Comparison of ENCODE assay signal across 1 cellular context in the genomic region with DNA sequence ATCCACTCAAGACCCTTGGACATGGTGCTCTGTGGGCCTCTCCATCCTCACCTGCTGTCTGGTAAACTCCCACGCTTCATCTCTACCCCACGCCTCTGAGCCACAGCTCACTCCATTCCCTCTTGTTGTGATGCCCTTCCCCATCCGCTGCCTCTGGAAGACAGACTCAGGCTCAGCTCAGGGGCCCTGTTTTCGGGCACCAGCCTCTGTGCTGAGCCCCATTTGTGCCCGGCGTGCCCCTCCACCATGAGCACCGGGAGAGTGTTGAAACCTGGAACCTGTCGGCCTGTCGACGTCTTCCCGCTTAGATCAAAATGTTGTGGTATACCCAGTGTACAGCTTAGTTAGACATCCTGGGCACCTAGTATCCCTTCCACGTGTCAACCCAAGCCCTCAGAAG.
TF ChIP-seq lines count a peak whose summit lies in the region.

No MANE protein-coding gene starts in this region.

TF ChIP-seq in SK-N-SH, 30 proteins besides CTCF, POLR2A, EP300 and RAD21:
- TF ChIP-seq, protein P1, sequence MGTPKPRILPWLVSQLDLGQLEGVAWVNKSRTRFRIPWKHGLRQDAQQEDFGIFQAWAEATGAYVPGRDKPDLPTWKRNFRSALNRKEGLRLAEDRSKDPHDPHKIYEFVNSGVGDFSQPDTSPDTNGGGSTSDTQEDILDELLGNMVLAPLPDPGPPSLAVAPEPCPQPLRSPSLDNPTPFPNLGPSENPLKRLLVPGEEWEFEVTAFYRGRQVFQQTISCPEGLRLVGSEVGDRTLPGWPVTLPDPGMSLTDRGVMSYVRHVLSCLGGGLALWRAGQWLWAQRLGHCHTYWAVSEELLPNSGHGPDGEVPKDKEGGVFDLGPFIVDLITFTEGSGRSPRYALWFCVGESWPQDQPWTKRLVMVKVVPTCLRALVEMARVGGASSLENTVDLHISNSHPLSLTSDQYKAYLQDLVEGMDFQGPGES (IDR thresholded peaks at IDR 0.05; ENCODE audit: low read depth, low read length) = no peak
- TF ChIP-seq, protein P2, sequence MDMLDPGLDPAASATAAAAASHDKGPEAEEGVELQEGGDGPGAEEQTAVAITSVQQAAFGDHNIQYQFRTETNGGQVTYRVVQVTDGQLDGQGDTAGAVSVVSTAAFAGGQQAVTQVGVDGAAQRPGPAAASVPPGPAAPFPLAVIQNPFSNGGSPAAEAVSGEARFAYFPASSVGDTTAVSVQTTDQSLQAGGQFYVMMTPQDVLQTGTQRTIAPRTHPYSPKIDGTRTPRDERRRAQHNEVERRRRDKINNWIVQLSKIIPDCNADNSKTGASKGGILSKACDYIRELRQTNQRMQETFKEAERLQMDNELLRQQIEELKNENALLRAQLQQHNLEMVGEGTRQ (IDR thresholded peaks at IDR 0.05; ENCODE audit: borderline replicate concordance, low read depth, low read length) = no peak
- TF ChIP-seq, protein P3, sequence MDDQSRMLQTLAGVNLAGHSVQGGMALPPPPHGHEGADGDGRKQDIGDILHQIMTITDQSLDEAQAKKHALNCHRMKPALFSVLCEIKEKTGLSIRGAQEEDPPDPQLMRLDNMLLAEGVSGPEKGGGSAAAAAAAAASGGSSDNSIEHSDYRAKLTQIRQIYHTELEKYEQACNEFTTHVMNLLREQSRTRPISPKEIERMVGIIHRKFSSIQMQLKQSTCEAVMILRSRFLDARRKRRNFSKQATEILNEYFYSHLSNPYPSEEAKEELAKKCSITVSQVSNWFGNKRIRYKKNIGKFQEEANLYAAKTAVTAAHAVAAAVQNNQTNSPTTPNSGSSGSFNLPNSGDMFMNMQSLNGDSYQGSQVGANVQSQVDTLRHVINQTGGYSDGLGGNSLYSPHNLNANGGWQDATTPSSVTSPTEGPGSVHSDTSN (IDR thresholded peaks at IDR 0.05) = no peak
- no peak for TF ChIP-seq TAF1 (IDR thresholded peaks at IDR 0.05; ENCODE audit: borderline replicate concordance, low read depth, low read length)
- TF ChIP-seq POLR2AphosphoS5 (IDR thresholded peaks at IDR 0.05; ENCODE audit: low read depth, low read length) = no peak
- TF ChIP-seq RFX5 (IDR thresholded peaks at IDR 0.05; ENCODE audit: low read length) = no peak
- TF ChIP-seq, protein P4, sequence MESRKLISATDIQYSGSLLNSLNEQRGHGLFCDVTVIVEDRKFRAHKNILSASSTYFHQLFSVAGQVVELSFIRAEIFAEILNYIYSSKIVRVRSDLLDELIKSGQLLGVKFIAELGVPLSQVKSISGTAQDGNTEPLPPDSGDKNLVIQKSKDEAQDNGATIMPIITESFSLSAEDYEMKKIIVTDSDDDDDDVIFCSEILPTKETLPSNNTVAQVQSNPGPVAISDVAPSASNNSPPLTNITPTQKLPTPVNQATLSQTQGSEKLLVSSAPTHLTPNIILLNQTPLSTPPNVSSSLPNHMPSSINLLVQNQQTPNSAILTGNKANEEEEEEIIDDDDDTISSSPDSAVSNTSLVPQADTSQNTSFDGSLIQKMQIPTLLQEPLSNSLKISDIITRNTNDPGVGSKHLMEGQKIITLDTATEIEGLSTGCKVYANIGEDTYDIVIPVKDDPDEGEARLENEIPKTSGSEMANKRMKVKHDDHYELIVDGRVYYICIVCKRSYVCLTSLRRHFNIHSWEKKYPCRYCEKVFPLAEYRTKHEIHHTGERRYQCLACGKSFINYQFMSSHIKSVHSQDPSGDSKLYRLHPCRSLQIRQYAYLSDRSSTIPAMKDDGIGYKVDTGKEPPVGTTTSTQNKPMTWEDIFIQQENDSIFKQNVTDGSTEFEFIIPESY (IDR thresholded peaks at IDR 0.05; ENCODE audit: borderline replicate concordance, low read depth) = no peak
- no peak for TF ChIP-seq JUND (IDR thresholded peaks at IDR 0.05)
